16 cellular contexts compared by ENCODE assay signal in the genomic region with DNA sequence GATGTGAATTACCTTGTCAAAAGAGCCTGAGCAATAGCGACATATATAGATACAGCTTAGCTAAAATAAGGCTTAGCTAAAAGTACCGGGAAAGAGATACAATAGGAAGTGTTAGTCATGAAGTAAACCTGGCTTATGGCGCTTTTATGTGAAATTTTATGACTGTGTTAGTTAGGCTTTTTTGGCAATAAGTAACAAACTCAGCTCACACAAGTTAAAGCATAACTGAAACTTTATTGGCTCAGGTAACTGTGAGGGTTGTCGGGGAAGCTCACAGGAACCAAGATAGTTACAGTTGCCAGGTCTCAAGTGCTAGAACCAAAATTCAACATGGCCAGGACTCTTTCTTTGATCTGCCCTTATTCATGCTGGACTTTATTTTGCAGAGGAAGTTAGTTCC.
"Had no signal": no experiment of that assay in that cellular context is flagged by ENCODE, and none has a peak within 500 bp of the region (broad histone marks: within the 10 kb centered on the region; RNA-seq: fewer than 3 reads in every experiment).

No MANE protein-coding gene starts in this region.

- H3K4me3 ChIP-seq: dorsolateral prefrontal cortex, esophagus muscularis mucosa, gastroesophageal sphincter, left ventricle myocardium inferior, lower lobe of right lung, smooth muscle cell had no signal

- H3K4me1 ChIP-seq: esophagus muscularis mucosa, gastroesophageal sphincter, left ventricle myocardium inferior, lower lobe of right lung had no signal

- H3K9me3 ChIP-seq: lower lobe of right lung had no signal

- H3K27me3 ChIP-seq: esophagus muscularis mucosa, gastroesophageal sphincter had no signal

- DNase-seq: caudate nucleus; cortex of kidney; dorsolateral prefrontal cortex; effector CD8-positive, alpha-beta T cell; glutamatergic neuron; kidney glomerular epithelial cell; left ventricle myocardium inferior; lower lobe of right lung; naive B cell; nephron progenitor cell; right cardiac atrium; stimulated activated CD4-positive, alpha-beta T cell treated with anti-CD3 and anti-CD28 coated beads, Interleukin-2, amount 100 ng/mL, for 48 hours; stimulated activated naive CD4-positive, alpha-beta T cell treated with Interleukin-2 at 50 U/mL for 16 hours had no signal

- H3K27ac ChIP-seq: dorsolateral prefrontal cortex, esophagus muscularis mucosa, gastroesophageal sphincter, left ventricle myocardium inferior, lower lobe of right lung had no signal

- H3K4me2 ChIP-seq: smooth muscle cell had no signal

- H3K36me3 ChIP-seq: esophagus muscularis mucosa, gastroesophageal sphincter, left ventricle myocardium inferior, lower lobe of right lung had no signal

- ATAC-seq: gastroesophageal sphincter, lower lobe of right lung, right cardiac atrium had no signal
